Comparison of ENCODE assay signal across 10 cellular contexts in genomic region chr3:17039579-17039978, GRCh38.
DNase-seq lines count a peak whose midpoint lies in the region; ATAC-seq, FAIRE-seq and TF ChIP-seq lines count a peak whose summit lies in the region.
"Had no signal": no experiment of that assay in that cellular context is flagged by ENCODE, and none has a peak within 500 bp of the region (broad histone marks: within the 10 kb centered on the region; RNA-seq: fewer than 3 reads in every experiment).

No MANE protein-coding gene starts in this region.

- H3K27me3 ChIP-seq in pancreas, result no peaks in the 10 kb centered on the region
- H3K27me3 ChIP-seq: suprapubic skin had no signal

- peaks cover 0 to 11% (median 0%) of the 10 kb centered on the region in 3 donors for H3K4me1 ChIP-seq in pancreas
- H3K4me1 ChIP-seq: suprapubic skin had no signal

- no peak for FAIRE-seq in pancreas (lab: Jason Lieb, UNC)

- TF ChIP-seq CTCF in epithelial cell of esophagus (IDR thresholded peaks at IDR 0.05; ENCODE audit: insufficient read depth, low read depth, low read length, missing control alignments) (no peak), pancreas (IDR thresholded peaks at IDR 0.05) (no peak)

- ATAC-seq in pancreas, result peak in 3 of 4 donors; percentile 66 to 96 (median 88)
- no peak for ATAC-seq in GM18873 (IDR thresholded peaks at IDR 0.05; ENCODE audit: low FRiP score, unreplicated experiment)
- no peak for ATAC-seq in HG02973 (IDR thresholded peaks at IDR 0.05; ENCODE audit: unreplicated experiment)

- peak; percentile 65 for DNase-seq in GM04504 (ENCODE audit: low read depth)
- DNase-seq in NCI-H226, result peak; percentile 96
- peak; percentile 95 for DNase-seq in epithelial cell of esophagus (ENCODE audit: low read depth)
- no peak for DNase-seq in pancreas
- DNase-seq in GM19240 (ENCODE audit: insufficient read length, low spot score), result no peak
- DNase-seq in DMS79 (lab: John Stamatoyannopoulos, UW), result no peak
- DNase-seq: NCI-H446 had no signal

- peak overlapping the region in 2 of 4 donors; percentile 34 to 38 for H3K27ac ChIP-seq in pancreas
- H3K27ac ChIP-seq: suprapubic skin had no signal

- intact Hi-C loops in pancreas (cut with DNase I), result loop anchor here in 2 of 3 donors (10.0 kb wide), 2 partner anchors 155 to 435 kb away; partner anchors contain the start of genes DAZL (in 1 of the 2) and PLCL2 (in 1 of the 2)

- no peaks in the 10 kb centered on the region for H3K36me3 ChIP-seq in pancreas
- H3K36me3 ChIP-seq: suprapubic skin had no signal

- H3K4me3 ChIP-seq in epithelial cell of esophagus (ENCODE audit: low read length) (no peak overlapping the region), pancreas (no peak overlapping the region)
- H3K4me3 ChIP-seq: suprapubic skin had no signal

- H3K9me3 ChIP-seq in pancreas, result no peaks in the 10 kb centered on the region
- H3K9me3 ChIP-seq: suprapubic skin had no signal

- 60 to 72% methylated on average over 2 of the region's 2 CpGs for WGBS in pancreas, 2 donors

Comparison
In these comparisons a context has a peak if more than half of its experiments do, and no peak if none do; other contexts are left out.
1. DNase-seq: peak in GM04504 (single experiment), NCI-H226 (single experiment) and epithelial cell of esophagus (single experiment); none in pancreas (0 of 6), GM19240 (single experiment) and DMS79 (single experiment).
2. ATAC-seq: peak in pancreas (3 of 4); none in GM18873 (single experiment) and HG02973 (single experiment).